Comparison of ENCODE assay signal across 25 cellular contexts in the genomic region with DNA sequence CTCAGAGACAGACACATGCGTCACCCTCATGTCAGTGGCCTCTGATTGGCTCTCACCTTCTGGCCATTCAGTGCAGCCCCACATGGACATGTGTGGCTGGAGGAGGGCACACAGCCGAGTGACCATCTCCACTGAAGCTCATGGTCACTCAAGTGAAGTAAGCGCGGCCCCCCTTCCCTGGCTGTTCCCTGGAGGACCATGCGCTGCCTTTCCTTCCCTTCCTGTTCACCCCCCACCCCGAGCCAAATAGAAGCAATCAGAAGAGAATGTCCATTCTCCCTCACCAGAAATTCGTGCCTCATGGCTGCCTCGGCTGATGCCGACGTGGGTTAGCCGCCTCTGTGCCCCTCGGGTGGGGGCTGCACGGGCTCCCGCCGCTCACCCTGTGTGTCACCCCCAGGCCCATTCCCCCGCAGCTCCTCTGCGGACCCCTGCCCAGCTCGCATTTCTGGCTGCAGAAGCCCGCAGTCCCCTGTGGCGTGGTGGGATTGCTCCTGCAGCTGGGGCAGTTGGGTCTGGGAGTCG. TPM values are rescaled to one million over a fixed set of nuclear protein-coding genes. Genes with fewer than 3 reads are reported as not detected.
DNase-seq lines count a peak whose midpoint lies in the region; ATAC-seq and TF ChIP-seq lines count a peak whose summit lies in the region.
"Had no signal": no experiment of that assay in that cellular context is flagged by ENCODE, and none has a peak within 500 bp of the region (broad histone marks: within the 10 kb centered on the region; RNA-seq: fewer than 3 reads in every experiment).

No MANE protein-coding gene starts in this region.

- H3K4me3 ChIP-seq in trophoblast cell (ENCODE audit: low read depth, low read length): no peak overlapping the region
- H3K4me3 ChIP-seq: prostate gland had no signal

- intact Hi-C loops in natural killer cell (cut with micrococcal nuclease): no loop called here

- no peak overlapping the region for H3K4me3 Mint-ChIP-seq in natural killer cell treated with Interleukin-12 subunit alpha and Interleukin-12 subunit beta and Interleukin-15 and Interleukin-18, amount 100 ng/mL, for 72 hours
- H3K4me3 Mint-ChIP-seq in natural killer cell: no peak overlapping the region
- H3K4me3 Mint-ChIP-seq in chondrocyte (ENCODE audit: unreplicated experiment): no peak overlapping the region
- no peak overlapping the region for H3K4me3 Mint-ChIP-seq in activated T-cell treated with anti-CD3 and anti-CD28 coated beads, Interleukin-2, amount 50 U/mL, for 72 hours
- H3K4me3 Mint-ChIP-seq: activated B cell treated with CpG ODN at 0.5 μM for 24 hours; activated CD4-positive, alpha-beta memory T cell treated with anti-CD3 and anti-CD28 coated beads for 36 hours; activated naive CD8-positive, alpha-beta T cell treated with anti-CD3 and anti-CD28 coated beads, Interleukin-2, amount 50 U/mL, for 24 hours; CD4-positive, CD25-positive, alpha-beta regulatory T cell; effector memory CD8-positive, alpha-beta T cell; T-helper 2 cell treated with Interferon-gamma antibody and Interleukin-4, amounts not matched to agents 5 μg/mL and 100 μg/mL, for 36 hours had no signal

- no peak overlapping the region for H3K27ac Mint-ChIP-seq in natural killer cell treated with Interleukin-12 subunit alpha and Interleukin-12 subunit beta and Interleukin-15 and Interleukin-18, amount 100 ng/mL, for 72 hours
- no peak overlapping the region for H3K27ac Mint-ChIP-seq in natural killer cell
- H3K27ac Mint-ChIP-seq in chondrocyte (ENCODE audit: unreplicated experiment): no peak overlapping the region
- no peak overlapping the region for H3K27ac Mint-ChIP-seq in activated T-cell treated with anti-CD3 and anti-CD28 coated beads, Interleukin-2, amount 50 U/mL, for 72 hours
- H3K27ac Mint-ChIP-seq: activated B cell treated with CpG ODN at 0.5 μM for 24 hours; activated CD4-positive, alpha-beta memory T cell treated with anti-CD3 and anti-CD28 coated beads for 36 hours; activated naive CD8-positive, alpha-beta T cell treated with anti-CD3 and anti-CD28 coated beads, Interleukin-2, amount 50 U/mL, for 24 hours; CD4-positive, CD25-positive, alpha-beta regulatory T cell; T-helper 2 cell treated with Interferon-gamma antibody and Interleukin-4, amounts not matched to agents 5 μg/mL and 100 μg/mL, for 36 hours had no signal

- no peaks in the 10 kb centered on the region for H3K27me3 Mint-ChIP-seq in natural killer cell treated with Interleukin-12 subunit alpha and Interleukin-12 subunit beta and Interleukin-15 and Interleukin-18, amount 100 ng/mL, for 72 hours
- no peaks in the 10 kb centered on the region for H3K27me3 Mint-ChIP-seq in natural killer cell (ENCODE audit: low read depth in 2 of 2)
- H3K27me3 Mint-ChIP-seq in chondrocyte (ENCODE audit: low read depth): no peaks in the 10 kb centered on the region
- H3K27me3 Mint-ChIP-seq in activated T-cell treated with anti-CD3 and anti-CD28 coated beads, Interleukin-2, amount 50 U/mL, for 72 hours (ENCODE audit: low read depth): no peaks in the 10 kb centered on the region
- H3K27me3 Mint-ChIP-seq: activated B cell treated with CpG ODN at 0.5 μM for 24 hours; activated naive CD8-positive, alpha-beta T cell treated with anti-CD3 and anti-CD28 coated beads, Interleukin-2, amount 50 U/mL, for 24 hours; CD4-positive, CD25-positive, alpha-beta regulatory T cell had no signal

- no peak overlapping the region for H3K18ac ChIP-seq in trophoblast cell (ENCODE audit: low read length)

- no peak overlapping the region for H3K4ac ChIP-seq in trophoblast cell (ENCODE audit: low read depth, low read length)

- no peaks in the 10 kb centered on the region for H3K79me2 ChIP-seq in trophoblast cell (ENCODE audit: control insufficient read depth, insufficient read depth, low read length, poor library complexity)

- H3K27ac ChIP-seq in trophoblast cell (ENCODE audit: low read depth, low read length): no peak overlapping the region
- H3K27ac ChIP-seq: brain microvascular endothelial cell, foreskin keratinocyte, prostate gland had no signal

- peak; percentile 16 for DNase-seq in natural killer cell treated with Interleukin-12 subunit alpha and Interleukin-12 subunit beta and Interleukin-15 and Interleukin-18, amount 100 ng/mL, for 72 hours (ENCODE audit: low spot score)
- DNase-seq in natural killer cell (no peak), chondrocyte (ENCODE audit: low spot score) (peak; percentile 55), trophoblast cell (no peak)
- no peak for DNase-seq in activated T-cell treated with anti-CD3 and anti-CD28 coated beads, Interleukin-2, amount 50 U/mL, for 72 hours
- DNase-seq: activated B cell treated with CpG ODN at 0.5 μM for 24 hours; activated CD4-positive, alpha-beta memory T cell treated with anti-CD3 and anti-CD28 coated beads for 36 hours; activated naive CD8-positive, alpha-beta T cell treated with anti-CD3 and anti-CD28 coated beads, Interleukin-2, amount 50 U/mL, for 24 hours; brain microvascular endothelial cell; CD4-positive, CD25-positive, alpha-beta regulatory T cell; effector memory CD8-positive, alpha-beta T cell; foreskin keratinocyte; NCI-H1105 treated with DMSO at 0.1 percent for 48 hours; NCI-H2029 treated with DMSO at 0.1 percent for 48 hours; NCI-H226; NCI-H82; small intestine; stimulated activated CD4-positive, alpha-beta T cell treated with anti-CD3 and anti-CD28 coated beads, Interleukin-2, amount 100 ng/mL, for 24 hours had no signal

- no peak overlapping the region for H3K4me2 ChIP-seq in trophoblast cell (ENCODE audit: low read length)

- no peak overlapping the region for H2AFZ ChIP-seq in trophoblast cell (ENCODE audit: insufficient read depth, low read length, poor library complexity)

- H3K9me3 ChIP-seq in trophoblast cell (ENCODE audit: insufficient read depth, low read depth, low read length): peaks cover 2% of the 10 kb centered on the region
- H3K9me3 ChIP-seq: prostate gland had no signal

- H3K9me3 Mint-ChIP-seq in natural killer cell treated with Interleukin-12 subunit alpha and Interleukin-12 subunit beta and Interleukin-15 and Interleukin-18, amount 100 ng/mL, for 72 hours: no peaks in the 10 kb centered on the region
- H3K9me3 Mint-ChIP-seq in natural killer cell (no peaks in the 10 kb centered on the region), chondrocyte (ENCODE audit: low read depth) (no peaks in the 10 kb centered on the region)
- no peaks in the 10 kb centered on the region for H3K9me3 Mint-ChIP-seq in activated T-cell treated with anti-CD3 and anti-CD28 coated beads, Interleukin-2, amount 50 U/mL, for 72 hours
- H3K9me3 Mint-ChIP-seq: activated B cell treated with CpG ODN at 0.5 μM for 24 hours; activated CD4-positive, alpha-beta memory T cell treated with anti-CD3 and anti-CD28 coated beads for 36 hours; activated naive CD8-positive, alpha-beta T cell treated with anti-CD3 and anti-CD28 coated beads, Interleukin-2, amount 50 U/mL, for 24 hours; CD4-positive, CD25-positive, alpha-beta regulatory T cell; effector memory CD8-positive, alpha-beta T cell; T-helper 2 cell treated with Interferon-gamma antibody and Interleukin-4, amounts not matched to agents 5 μg/mL and 100 μg/mL, for 36 hours had no signal

- peaks cover 23% of the 10 kb centered on the region for H3K79me1 ChIP-seq in trophoblast cell (ENCODE audit: low read length)

- no peak for TF ChIP-seq CTCF in natural killer cell (IDR thresholded peaks at IDR 0.05)
- TF ChIP-seq CTCF in chondrocyte (IDR thresholded peaks at IDR 0.05): no peak

- H3K4me1 Mint-ChIP-seq in natural killer cell treated with Interleukin-12 subunit alpha and Interleukin-12 subunit beta and Interleukin-15 and Interleukin-18, amount 100 ng/mL, for 72 hours (ENCODE audit: low read depth in 2 of 2): no peaks in the 10 kb centered on the region
- H3K4me1 Mint-ChIP-seq in natural killer cell (no peaks in the 10 kb centered on the region), chondrocyte (ENCODE audit: low read depth) (peaks cover 75% of the 10 kb centered on the region)
- no peaks in the 10 kb centered on the region for H3K4me1 Mint-ChIP-seq in activated T-cell treated with anti-CD3 and anti-CD28 coated beads, Interleukin-2, amount 50 U/mL, for 72 hours (ENCODE audit: low read depth)
- H3K4me1 Mint-ChIP-seq: activated B cell treated with CpG ODN at 0.5 μM for 24 hours; activated naive CD8-positive, alpha-beta T cell treated with anti-CD3 and anti-CD28 coated beads, Interleukin-2, amount 50 U/mL, for 24 hours; CD4-positive, CD25-positive, alpha-beta regulatory T cell had no signal

- H3K36me3 ChIP-seq in trophoblast cell (ENCODE audit: control insufficient read depth in 1 of 2, insufficient read depth in 2 of 2, low read length in 2 of 2): no peaks in the 10 kb centered on the region
- H3K36me3 ChIP-seq: brain microvascular endothelial cell, prostate gland had no signal

- no peak overlapping the region for H4K8ac ChIP-seq in trophoblast cell (ENCODE audit: low read depth, low read length)

- no peak overlapping the region for H3K9ac ChIP-seq in trophoblast cell (ENCODE audit: low read length)

- H3K36me3 Mint-ChIP-seq in natural killer cell treated with Interleukin-12 subunit alpha and Interleukin-12 subunit beta and Interleukin-15 and Interleukin-18, amount 100 ng/mL, for 72 hours: no peaks in the 10 kb centered on the region
- H3K36me3 Mint-ChIP-seq in natural killer cell: no peaks in the 10 kb centered on the region
- H3K36me3 Mint-ChIP-seq in chondrocyte (ENCODE audit: low read depth): no peaks in the 10 kb centered on the region
- H3K36me3 Mint-ChIP-seq in activated T-cell treated with anti-CD3 and anti-CD28 coated beads, Interleukin-2, amount 50 U/mL, for 72 hours (ENCODE audit: insufficient read depth in 2 of 2): no peaks in the 10 kb centered on the region
- H3K36me3 Mint-ChIP-seq: activated CD4-positive, alpha-beta memory T cell treated with anti-CD3 and anti-CD28 coated beads for 36 hours; CD4-positive, CD25-positive, alpha-beta regulatory T cell had no signal

- no peak overlapping the region for H2BK5ac ChIP-seq in trophoblast cell (ENCODE audit: low read depth, low read length, poor library complexity)

- H4K12ac ChIP-seq in trophoblast cell (ENCODE audit: low read depth, low read length): no peak overlapping the region

- H2BK120ac ChIP-seq in trophoblast cell (ENCODE audit: insufficient read depth, low read length, poor library complexity): no peak overlapping the region

- H4K91ac ChIP-seq in trophoblast cell (ENCODE audit: low read depth, low read length): peak overlapping the region; percentile 20

- no peak overlapping the region for H3K23ac ChIP-seq in trophoblast cell (ENCODE audit: low read length)

- ATAC-seq in natural killer cell treated with Interleukin-12 subunit alpha and Interleukin-12 subunit beta and Interleukin-15 and Interleukin-18, amount 100 ng/mL, for 72 hours: no peak
- ATAC-seq in natural killer cell (no peak), GM18511 (IDR thresholded peaks at IDR 0.05; ENCODE audit: unreplicated experiment) (no peak), GM18498 (IDR thresholded peaks at IDR 0.05; ENCODE audit: unreplicated experiment) (no peak)
- ATAC-seq in activated T-cell treated with anti-CD3 and anti-CD28 coated beads, Interleukin-2, amount 50 U/mL, for 72 hours (replicated peaks in 1 of 2): no peak
- ATAC-seq: activated naive CD8-positive, alpha-beta T cell treated with anti-CD3 and anti-CD28 coated beads, Interleukin-2, amount 50 U/mL, for 24 hours; effector memory CD8-positive, alpha-beta T cell; esophagus mucosa; foreskin keratinocyte had no signal

- H3K4me1 ChIP-seq in trophoblast cell (ENCODE audit: control insufficient read depth in 1 of 2, insufficient read depth in 2 of 2, low read length in 2 of 2): peaks cover 28 to 34% of the 10 kb centered on the region in 2 experiments
- H3K4me1 ChIP-seq: prostate gland had no signal

- H3K27me3 ChIP-seq in trophoblast cell (ENCODE audit: insufficient read depth, low read length): no peaks in the 10 kb centered on the region
- H3K27me3 ChIP-seq: brain microvascular endothelial cell, foreskin keratinocyte had no signal

- WGBS in trophoblast cell (ENCODE audit: extremely low coverage, insufficient coverage, insufficient read length): no CpG with 5 or more reads among the region's 21 CpGs

- H2AK5ac ChIP-seq in trophoblast cell (ENCODE audit: low read length): no peak overlapping the region

- peak overlapping the region; percentile 39 for H2BK12ac ChIP-seq in trophoblast cell (ENCODE audit: low read length)

- H3K14ac ChIP-seq in trophoblast cell (ENCODE audit: low read length): peak overlapping the region; percentile 1

RNA-seq across cellular contexts. Expression of a gene that starts 12.5 kb away (rescaled TPM):
- total RNA-seq in natural killer cell treated with Interleukin-12 subunit alpha and Interleukin-12 subunit beta and Interleukin-15 and Interleukin-18, amount 100 ng/mL, for 72 hours: not detected
- total RNA-seq in natural killer cell (under 1 TPM; 0.11 to 0.28 (median 0.23) TPM), chondrocyte (2,235 to 2,410 TPM (median 2,315 TPM) in 3 replicates)
- polyA plus RNA-seq in trophoblast cell (2013): 431 and 476 TPM in 2 replicates
- under 1 TPM in 1 of 2 donors, not detected in 1; 0.49 TPM for total RNA-seq in activated T-cell treated with anti-CD3 and anti-CD28 coated beads, Interleukin-2, amount 50 U/mL, for 72 hours
- total RNA-seq: MCF 10A had no signal
- polyA plus RNA-seq: neural cell had no signal

Comparison
In these comparisons a context has a peak if more than half of its experiments do, and no peak if none do; other contexts are left out.
1. DNase-seq: peak in natural killer cell treated with Interleukin-12 subunit alpha and Interleukin-12 subunit beta and Interleukin-15 and Interleukin-18, amount 100 ng/mL, for 72 hours (single experiment) and chondrocyte (single experiment); none in natural killer cell (single experiment), trophoblast cell (0 of 2) and activated T-cell treated with anti-CD3 and anti-CD28 coated beads, Interleukin-2, amount 50 U/mL, for 72 hours (0 of 2).
2. RNA of a gene that starts 12.5 kb away (total RNA-seq): 2,235 to 2,410 TPM in chondrocyte; 0.49 TPM in activated T-cell treated with anti-CD3 and anti-CD28 coated beads, Interleukin-2, amount 50 U/mL, for 72 hours, 0.11 to 0.28 TPM in natural killer cell and not detected in natural killer cell treated with Interleukin-12 subunit alpha and Interleukin-12 subunit beta and Interleukin-15 and Interleukin-18, amount 100 ng/mL, for 72 hours; every median in the first group is over 1,000 times any median in the second.